Comparison of ENCODE assay signal across 10 cellular contexts in the genomic region with DNA sequence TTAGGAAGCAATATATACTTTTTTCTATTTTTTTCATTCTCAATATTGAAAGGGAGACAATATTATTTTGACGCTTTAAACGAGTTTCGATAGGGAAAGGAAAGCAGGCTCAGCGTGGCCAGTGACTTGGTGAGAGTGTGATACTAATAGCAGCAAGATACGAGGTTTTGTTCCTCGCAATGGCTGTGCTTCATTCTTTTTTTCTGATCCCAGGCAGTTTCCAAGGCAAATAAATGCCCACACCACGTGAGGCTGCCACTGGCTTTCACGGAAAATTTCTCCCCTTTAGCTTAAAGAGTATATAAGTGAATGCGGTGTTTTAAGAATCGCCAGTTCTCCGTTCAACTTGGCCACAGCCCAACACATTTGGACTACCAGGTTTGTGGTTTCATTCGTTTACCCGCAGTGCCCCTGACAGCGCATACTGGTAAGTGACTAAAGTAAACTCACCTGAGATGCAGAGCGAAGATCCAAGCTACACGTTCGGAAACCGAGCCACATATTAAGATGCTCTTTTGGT.
DNase-seq lines count a peak whose midpoint lies in the region; TF ChIP-seq lines count a peak whose summit lies in the region.
"Had no signal": no experiment of that assay in that cellular context is flagged by ENCODE, and none has a peak within 500 bp of the region (broad histone marks: within the 10 kb centered on the region; RNA-seq: fewer than 3 reads in every experiment).

No MANE protein-coding gene starts in this region.

- H3K27me3 ChIP-seq in thyroid gland: peaks cover 48% of the 10 kb centered on the region
- H3K27me3 ChIP-seq: SJSA1 had no signal

- 9 to 22% methylated on average over 18 of the region's 18 CpGs for WGBS in thyroid gland, 2 donors

- H3K9me3 ChIP-seq in thyroid gland: no peaks in the 10 kb centered on the region
- H3K9me3 ChIP-seq: SJSA1 had no signal

- H3K4me1 ChIP-seq in thyroid gland: no peaks in the 10 kb centered on the region
- H3K4me1 ChIP-seq: SJSA1 had no signal

- no peak overlapping the region for H3K27ac ChIP-seq in thyroid gland
- H3K27ac ChIP-seq: SJSA1 had no signal

- H3K27me3 Mint-ChIP-seq in MCF 10A (ENCODE audit: insufficient read depth, unreplicated experiment): no peaks in the 10 kb centered on the region
- peaks cover 97% of the 10 kb centered on the region for H3K27me3 Mint-ChIP-seq in neural crest cell (ENCODE audit: low read depth)

- DNase-seq in DMS53 (lab: John Stamatoyannopoulos, UW): peak; percentile 9
- DNase-seq in DMS53 treated with DMSO at 0.1 percent for 48 hours (lab: John Stamatoyannopoulos, UW; ENCODE audit: unreplicated experiment): no peak
- peak; percentile 64 for DNase-seq in NCI-H1105 treated with DMSO at 0.1 percent for 48 hours (lab: John Stamatoyannopoulos, UW)
- peak; percentile 29 for DNase-seq in MCF 10A (ENCODE audit: unreplicated experiment)
- DNase-seq in neural crest cell (ENCODE audit: low read depth, low spot score): no peak
- DNase-seq in Ammon's horn (ENCODE audit: low spot score): no peak
- no peak for DNase-seq in NCI-H187 treated with DMSO at 0.1 percent for 48 hours (lab: John Stamatoyannopoulos, UW)
- DNase-seq in thyroid gland: no peak
- DNase-seq: 8988T had no signal

- POLR2A ChIA-PET in MCF 10A (lab: Yijun Ruan, JAX): interaction anchor here (0.6 to 4.0 kb wide), 9 partner anchors 18 to 374 kb away, joined by 3 to 34 read pairs (median 3); partner anchors contain the start of gene ZNF184

- peak overlapping the region; percentile 76 for H3K4me3 Mint-ChIP-seq in MCF 10A (ENCODE audit: unreplicated experiment)
- H3K4me3 Mint-ChIP-seq in neural crest cell: peak overlapping the region; percentile 85

- CTCF ChIA-PET in MCF 10A (lab: Yijun Ruan, JAX): interaction anchor here (1.2 to 1.7 kb wide), 4 partner anchors 18 to 491 kb away, joined by 3 to 7 read pairs (median 4); no protein-coding TSS in a partner anchor

- H3K9me3 Mint-ChIP-seq in MCF 10A (ENCODE audit: unreplicated experiment) (no peaks in the 10 kb centered on the region), neural crest cell (no peaks in the 10 kb centered on the region)

- TF ChIP-seq CTCF in MCF 10A (IDR thresholded peaks at IDR 0.05; ENCODE audit: unreplicated experiment) (no peak), neural crest cell (conservative IDR thresholded peaks at IDR 0.05) (no peak), thyroid gland (IDR thresholded peaks at IDR 0.05) (no peak)

- no peak overlapping the region for H3K4me3 ChIP-seq in thyroid gland (replicated peaks in 1 of 3)
- H3K4me3 ChIP-seq: SJSA1 had no signal

- peaks cover 19% of the 10 kb centered on the region for H3K36me3 Mint-ChIP-seq in MCF 10A (ENCODE audit: insufficient read depth, unreplicated experiment)
- H3K36me3 Mint-ChIP-seq in neural crest cell (ENCODE audit: low read depth): no peaks in the 10 kb centered on the region

- intact Hi-C loops in MCF 10A (cut with micrococcal nuclease) (loop anchor here (5.0 kb wide), 1 partner anchor 482 kb away; no protein-coding TSS in a partner anchor), thyroid gland (cut with DNase I) (no loop called here)

- H3K4me1 Mint-ChIP-seq in MCF 10A (ENCODE audit: insufficient read depth, unreplicated experiment): peaks cover 12% of the 10 kb centered on the region
- peaks cover 48% of the 10 kb centered on the region for H3K4me1 Mint-ChIP-seq in neural crest cell

- H3K27ac Mint-ChIP-seq in MCF 10A (ENCODE audit: low read depth, unreplicated experiment): no peak overlapping the region
- no peak overlapping the region for H3K27ac Mint-ChIP-seq in neural crest cell (ENCODE audit: unreplicated experiment)

- H3K36me3 ChIP-seq in thyroid gland: no peaks in the 10 kb centered on the region
- H3K36me3 ChIP-seq: SJSA1 had no signal

- no peak for TF ChIP-seq POLR2A in thyroid gland (IDR thresholded peaks at IDR 0.05)

- BruUV-seq in MCF 10A (replicated peaks; lab: Mats Ljungman, UMichigan): no TSS peak

Comparison
In these comparisons a context has a peak if more than half of its experiments do, and no peak if none do; other contexts are left out.
1. DNase-seq: peak in DMS53 (single experiment), NCI-H1105 treated with DMSO at 0.1 percent for 48 hours (single experiment) and MCF 10A (single experiment); none in DMS53 treated with DMSO at 0.1 percent for 48 hours (single experiment), neural crest cell (single experiment), Ammon's horn (single experiment), NCI-H187 treated with DMSO at 0.1 percent for 48 hours (single experiment) and thyroid gland (0 of 2).